Comparison of ENCODE assay signal across 20 cellular contexts in genomic region chr10:70626056-70626455, GRCh38. TPM values are rescaled to one million over a fixed set of nuclear protein-coding genes. Genes with fewer than 3 reads are reported as not detected.
DNase-seq lines count a peak whose midpoint lies in the region; ATAC-seq and TF ChIP-seq lines count a peak whose summit lies in the region.
"Had no signal": no experiment of that assay in that cellular context is flagged by ENCODE, and none has a peak within 500 bp of the region (broad histone marks: within the 10 kb centered on the region; RNA-seq: fewer than 3 reads in every experiment).

No MANE protein-coding gene starts in this region.

- DNase-seq in endodermal cell (no peak), mesendoderm (peak; percentile 65), mammary epithelial cell (no peak), MG63 (no peak), T1000 (lab: John Stamatoyannopoulos, UW) (no peak), left lobe of liver (ENCODE audit: low spot score) (no peak)
- DNase-seq: Caco-2; CD8-positive, alpha-beta T cell; DMS53; GF-D8; GM23248; HFFc6; IMR-90; KG1 had no signal

- H3K79me1 ChIP-seq in mesendoderm (ENCODE audit: low read length), result no peaks in the 10 kb centered on the region

- no peak overlapping the region for H2BK5ac ChIP-seq in mesendoderm (ENCODE audit: low read length)

- H3K27ac ChIP-seq in HUES6 (ENCODE audit: low read depth, low read length) (peak overlapping the region; percentile 86), endodermal cell (ENCODE audit: low read depth, low read length) (no peak overlapping the region), mesendoderm (ENCODE audit: low read depth, low read length) (peak overlapping the region; percentile 66), mammary epithelial cell (ENCODE audit: insufficient read depth, low read depth, low read length) (no peak overlapping the region)
- H3K27ac ChIP-seq: A549, GM23248 had no signal

- no peak overlapping the region for H2AK5ac ChIP-seq in mesendoderm (ENCODE audit: low read length)

- H3K4me1 ChIP-seq in HUES6 (ENCODE audit: control insufficient read depth, insufficient read depth, low read length), result peaks cover 38% of the 10 kb centered on the region
- H3K4me1 ChIP-seq in endodermal cell (ENCODE audit: control insufficient read depth, insufficient read depth, low read length), result no peaks in the 10 kb centered on the region
- H3K4me1 ChIP-seq in mesendoderm (ENCODE audit: control insufficient read depth, low read depth, low read length), result peaks cover 3% of the 10 kb centered on the region
- H3K4me1 ChIP-seq in mammary epithelial cell (ENCODE audit: insufficient read depth, low read length), result no peaks in the 10 kb centered on the region
- H3K4me1 ChIP-seq: A549, Caco-2, HAP-1 had no signal

- H3K4me3 Mint-ChIP-seq in endodermal cell, result no peak overlapping the region
- H3K4me3 Mint-ChIP-seq: CD14-positive monocyte; CD8-positive, alpha-beta T cell; HFFc6 had no signal

- H3K4ac ChIP-seq in mesendoderm (ENCODE audit: low read depth, low read length), result no peak overlapping the region

- no peaks in the 10 kb centered on the region for H3K27me3 Mint-ChIP-seq in endodermal cell (ENCODE audit: insufficient read depth)

- no TSS peak for BruUV-seq in mammary epithelial cell (replicated peaks; lab: Mats Ljungman, UMichigan)

- H3K4me2 ChIP-seq in mesendoderm (ENCODE audit: low read length) (no peak overlapping the region), mammary epithelial cell (ENCODE audit: insufficient read depth, low read depth, low read length) (no peak overlapping the region)
- H3K4me2 ChIP-seq: A549 had no signal

- intact Hi-C loops in mammary epithelial cell (cut with micrococcal nuclease), result no loop called here

- H3K36me3 ChIP-seq in HUES6 (ENCODE audit: control insufficient read depth, insufficient read depth, low read length), result no peaks in the 10 kb centered on the region
- no peaks in the 10 kb centered on the region for H3K36me3 ChIP-seq in endodermal cell (ENCODE audit: control insufficient read depth, insufficient read depth, low read length)
- H3K36me3 ChIP-seq in mesendoderm (ENCODE audit: control insufficient read depth, insufficient read depth, low read length), result no peaks in the 10 kb centered on the region
- H3K36me3 ChIP-seq in mammary epithelial cell (ENCODE audit: insufficient read depth, low read length), result no peaks in the 10 kb centered on the region
- no peaks in the 10 kb centered on the region for H3K36me3 ChIP-seq in MG63
- H3K36me3 ChIP-seq: HAP-1 had no signal

- H3K9me3 Mint-ChIP-seq in endodermal cell, result peaks cover 41% of the 10 kb centered on the region

- no peak overlapping the region for H3K18ac ChIP-seq in mesendoderm (ENCODE audit: low read length)

- dilution Hi-C loops in mammary epithelial cell (cut with HindIII; ENCODE audit: low sequenced_read_pairs), result loop anchor here (10.0 kb wide), 1 partner anchor 129 kb away; no protein-coding TSS in a partner anchor

- CTCF ChIA-PET in mammary epithelial cell (lab: Charles Lee; ENCODE audit: low non-redundant PET), result no interaction called here

- H3K27me3 ChIP-seq in HUES6 (ENCODE audit: control insufficient read depth, insufficient read depth, low read length) (no peaks in the 10 kb centered on the region), endodermal cell (ENCODE audit: control insufficient read depth, insufficient read depth, low read length, poor library complexity, severe bottlenecking) (no peaks in the 10 kb centered on the region), mesendoderm (ENCODE audit: insufficient read depth, low read length, poor library complexity) (no peaks in the 10 kb centered on the region), mammary epithelial cell (ENCODE audit: insufficient read depth, low read length) (no peaks in the 10 kb centered on the region), MG63 (no peaks in the 10 kb centered on the region)

- peaks cover 2% of the 10 kb centered on the region for H3K36me3 Mint-ChIP-seq in endodermal cell (ENCODE audit: low read depth)
- H3K36me3 Mint-ChIP-seq: CD14-positive monocyte; CD8-positive, alpha-beta T cell had no signal

- peak overlapping the region; percentile 52 for H3K27ac Mint-ChIP-seq in endodermal cell
- H3K27ac Mint-ChIP-seq: CD14-positive monocyte; CD8-positive, alpha-beta T cell; HFFc6 had no signal

- in situ Hi-C loops in mammary epithelial cell (cut with MboI; ENCODE audit: low sequenced_read_pairs in 2 of 2), result loop anchor here (10.0 kb wide), 2 partner anchors 129 to 139 kb away; no protein-coding TSS in a partner anchor

- no peaks in the 10 kb centered on the region for H4K20me1 ChIP-seq in mammary epithelial cell (ENCODE audit: insufficient read depth, low read length)

- H3K23ac ChIP-seq in mesendoderm (ENCODE audit: low read length), result no peak overlapping the region

- ATAC-seq in left lobe of liver, result no peak
- ATAC-seq: A549; CD8-positive, alpha-beta T cell had no signal

- H4K8ac ChIP-seq in mesendoderm (ENCODE audit: low read depth, low read length), result no peak overlapping the region

- H2BK120ac ChIP-seq in mesendoderm (ENCODE audit: low read depth, low read length), result no peak overlapping the region

- peak overlapping the region; percentile 78 for H3K9ac ChIP-seq in HUES6 (ENCODE audit: low read length)
- H3K9ac ChIP-seq in endodermal cell (ENCODE audit: extremely low read depth, low read length, poor library complexity, severe bottlenecking), result no peak overlapping the region
- H3K9ac ChIP-seq in mesendoderm (ENCODE audit: low read length), result no peak overlapping the region
- H3K9ac ChIP-seq in mammary epithelial cell (ENCODE audit: insufficient read depth, low read length), result no peak overlapping the region
- H3K9ac ChIP-seq: GM23248 had no signal

- peaks cover 14% of the 10 kb centered on the region for H3K4me1 Mint-ChIP-seq in endodermal cell
- H3K4me1 Mint-ChIP-seq: CD14-positive monocyte had no signal

- no peak overlapping the region for H4K5ac ChIP-seq in mesendoderm (ENCODE audit: low read length)

- H3K79me2 ChIP-seq in mesendoderm (ENCODE audit: control insufficient read depth, insufficient read depth, low read length) (no peaks in the 10 kb centered on the region), mammary epithelial cell (ENCODE audit: insufficient read depth, low read length) (no peaks in the 10 kb centered on the region)

- TF ChIP-seq CTCF in endodermal cell (conservative IDR thresholded peaks at IDR 0.05) (no peak), mammary epithelial cell (conservative IDR thresholded peaks at IDR 0.05 in 1 of 2, IDR thresholded peaks at IDR 0.05 in 1 of 2; ENCODE audit: extremely low read depth in 1 of 2, insufficient read depth in 1 of 2, low read depth in 1 of 2, low read length in 2 of 2) (no peak)

- no peak overlapping the region for H2BK15ac ChIP-seq in mesendoderm (replicated peaks; ENCODE audit: low read depth)

- H2AFZ ChIP-seq in mammary epithelial cell (ENCODE audit: low read depth, low read length), result no peak overlapping the region
- H2AFZ ChIP-seq: GM23248 had no signal

- H3K4me3 ChIP-seq in HUES6 (ENCODE audit: low read depth, low read length) (peak overlapping the region; percentile 8; the same call in 1 of the 2 replicates), endodermal cell (ENCODE audit: low read length) (no peak overlapping the region), mesendoderm (ENCODE audit: low read length) (no peak overlapping the region), mammary epithelial cell (replicated peaks in 1 of 3; ENCODE audit: insufficient read depth in 1 of 3, low read depth in 2 of 3, low read length in 3 of 3) (no peak overlapping the region), MG63 (no peak overlapping the region)
- H3K4me3 ChIP-seq: A549, GM23248, HAP-1 had no signal

- H3K56ac ChIP-seq in mesendoderm (ENCODE audit: low read length), result no peak overlapping the region

- peaks cover 33% of the 10 kb centered on the region for H3K9me3 ChIP-seq in HUES6 (ENCODE audit: control insufficient read depth, insufficient read depth, low read depth, low read length)
- H3K9me3 ChIP-seq in endodermal cell (ENCODE audit: control insufficient read depth, low read length), result peaks cover 51% of the 10 kb centered on the region
- H3K9me3 ChIP-seq in mammary epithelial cell (replicated peaks; ENCODE audit: insufficient read depth, low read length), result peaks cover 6% of the 10 kb centered on the region
- peaks cover 15% of the 10 kb centered on the region; the same call in 1 of the 2 replicates for H3K9me3 ChIP-seq in MG63
- H3K9me3 ChIP-seq: HAP-1 had no signal

RNA-seq across cellular contexts. Expression of gene PRF1, which starts 23.5 kb away (rescaled TPM):
- not detected for total RNA-seq in endodermal cell
- polyA plus RNA-seq in endodermal cell (2013, experiment 1 of 2), result not detected
- not detected for polyA plus RNA-seq in endodermal cell (2013, experiment 2 of 2)
- 0.10 TPM for polyA plus RNA-seq in mesendoderm (2013, experiment 1 of 2)
- polyA plus RNA-seq in mesendoderm (2013, experiment 2 of 2), result 0.08 TPM
- total RNA-seq in mammary epithelial cell, result not detected
- polyA plus RNA-seq in mammary epithelial cell, result 0.07 TPM
- not detected for polyA minus RNA-seq in mammary epithelial cell
- total RNA-seq in MG63 (2014; rRNA removed; shearing (Covaris generic); ENCODE audit: low replicate concordance), result not detected in 2 replicates
- total RNA-seq in left lobe of liver, result 1.1 TPM
- total RNA-seq: GM23248, HFFc6, IMR-90 had no signal
- polyA plus RNA-seq: A549, AG04450, BJ, GM23248, IMR-90 had no signal

RNA-seq across cellular contexts. Expression of gene ADAMTS14, which starts 46.2 kb away (rescaled TPM):
- total RNA-seq in endodermal cell (under 1 TPM; 0.44 to 0.79 TPM), mammary epithelial cell (under 1 TPM; 0.35 to 0.50 TPM), left lobe of liver (0.15 TPM)
- polyA plus RNA-seq in endodermal cell (2013, experiment 1 of 2), result 0.50 TPM
- polyA plus RNA-seq in endodermal cell (2013, experiment 2 of 2), result 0.46 TPM
- 0.72 TPM for polyA plus RNA-seq in mesendoderm (2013, experiment 1 of 2)
- polyA plus RNA-seq in mesendoderm (2013, experiment 2 of 2), result 0.73 TPM
- 0.15 TPM for polyA plus RNA-seq in mammary epithelial cell
- polyA minus RNA-seq in mammary epithelial cell, result not detected
- 1.6 and 2.7 TPM in 2 replicates for total RNA-seq in MG63 (2014; rRNA removed; shearing (Covaris generic); ENCODE audit: low replicate concordance)
- total RNA-seq: Caco-2; CD8-positive, alpha-beta T cell had no signal
- polyA plus RNA-seq: CD14-positive monocyte had no signal

Comparison
In these comparisons a context has a peak if more than half of its experiments do, and no peak if none do; other contexts are left out.
1. H3K27ac ChIP-seq: peak in HUES6 (single experiment) and mesendoderm (single experiment); none in endodermal cell (single experiment) and mammary epithelial cell (single experiment).